Comparison of ENCODE assay signal across 7 cellular contexts in the genomic region with DNA sequence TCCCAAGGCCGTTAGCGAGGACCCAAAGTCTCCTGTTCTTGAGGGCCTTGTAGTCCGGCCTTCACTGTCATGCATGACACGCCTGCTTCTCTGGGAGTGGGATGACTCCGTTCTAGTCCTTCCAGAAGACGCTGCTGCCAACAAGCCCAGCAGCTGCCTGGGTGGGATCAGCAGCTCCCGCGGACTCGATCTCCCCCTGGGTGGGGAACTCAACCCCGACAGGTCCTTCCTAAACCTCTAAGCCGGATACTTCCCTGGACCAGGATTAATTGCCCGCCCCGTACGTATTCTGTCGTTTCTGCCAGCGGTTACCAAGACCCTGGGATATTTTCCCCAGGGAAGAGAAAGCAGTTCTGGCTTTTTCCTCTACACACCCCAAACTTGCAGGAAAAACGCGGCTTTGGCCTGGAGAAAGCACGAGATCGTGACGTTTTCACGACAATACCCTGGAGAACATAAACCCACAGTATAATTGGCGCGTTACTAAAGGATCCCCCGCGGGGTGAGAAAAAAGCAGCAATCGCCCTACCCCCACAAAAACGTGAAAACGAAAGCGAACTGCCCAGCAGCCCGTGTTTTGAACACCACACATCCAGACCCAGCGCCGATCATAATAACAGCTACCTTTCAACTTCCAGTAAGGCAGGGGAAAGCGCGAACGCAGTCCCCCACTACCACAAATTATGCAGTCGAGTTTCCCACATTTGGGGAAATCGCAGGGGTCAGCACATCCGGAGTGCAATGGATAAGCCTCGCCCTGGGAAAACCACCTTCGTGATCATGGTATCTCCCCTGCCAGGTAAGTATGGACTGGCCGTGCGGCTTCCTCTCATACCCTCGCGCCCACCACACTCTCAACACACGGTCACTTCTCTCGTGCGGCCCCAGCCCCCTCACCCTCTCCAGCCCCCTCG. TPM values are rescaled to one million over a fixed set of nuclear protein-coding genes. Genes with fewer than 3 reads are reported as not detected.
DNase-seq lines count a peak whose midpoint lies in the region; ATAC-seq and TF ChIP-seq lines count a peak whose summit lies in the region.
"Not testable (repeated sequence)": the region's sequence is repeated elsewhere in the genome, so short reads cannot be mapped to it uniquely, and the experiment has no call there.

No MANE protein-coding gene starts in this region.

- not testable (repeated sequence) for H3K4me1 ChIP-seq in Panc1 (ENCODE audit: control insufficient read depth, insufficient read depth, low read length); lung (ENCODE audit: control insufficient read depth in 2 of 2, insufficient read depth in 2 of 2, low read length in 2 of 2)
- H3K4me1 ChIP-seq in body of pancreas = peaks cover 12% of the 10 kb centered on the region

- H3K27ac ChIP-seq in Panc1 (ENCODE audit: low read length); body of pancreas; lung (ENCODE audit: low read depth in 1 of 2, low read length in 1 of 2): not testable (repeated sequence)

- not testable (repeated sequence) for TF ChIP-seq POLR2A in body of pancreas (IDR thresholded peaks at IDR 0.05)

- intact Hi-C loops in Panc1 (cut with micrococcal nuclease; ENCODE audit: unreplicated experiment); body of pancreas (cut with DNase I): not testable (repeated sequence)

- not testable (repeated sequence) for H3K4me3 ChIP-seq in Panc1 (ENCODE audit: low read depth in 2 of 2, low read length in 2 of 2); body of pancreas; lung

- not testable (repeated sequence) for TF ChIP-seq CTCF in Panc1 (IDR thresholded peaks at IDR 0.05); body of pancreas (IDR thresholded peaks at IDR 0.05); lung (IDR thresholded peaks at IDR 0.05; ENCODE audit: control extremely low read depth, extremely low read depth)

- CTCF ChIA-PET in Panc1 (lab: Charles Lee) = not testable (repeated sequence)

- DNase-seq in Panc1 (ENCODE audit: low read depth, low spot score); body of pancreas; lung (ENCODE audit: low spot score): not testable (repeated sequence)

- H3K9me3 ChIP-seq in Panc1 (ENCODE audit: control insufficient read depth, insufficient read depth, low read depth, low read length); body of pancreas; lung (ENCODE audit: control insufficient read depth in 2 of 2, insufficient read depth in 1 of 2, low read length in 1 of 2): not testable (repeated sequence)

- WGBS in body of pancreas, 2 donors = no CpG with 5 or more reads among the region's 49 CpGs
- WGBS in lung, 2 donors = no CpG with 5 or more reads among the region's 49 CpGs

- not testable (repeated sequence) for BruUV-seq in Panc1 (replicated peaks; lab: Mats Ljungman, UMichigan)

- H3K36me3 ChIP-seq in Panc1 (ENCODE audit: control insufficient read depth, insufficient read depth, low read length); body of pancreas (replicated peaks in 1 of 2; ENCODE audit: insufficient read depth in 1 of 2, low read depth in 2 of 2); lung (ENCODE audit: control insufficient read depth in 2 of 2, insufficient read depth in 2 of 2, low read length in 2 of 2): not testable (repeated sequence)

- not testable (repeated sequence) for H3K27me3 ChIP-seq in Panc1 (ENCODE audit: control insufficient read depth, insufficient read depth, low read length); body of pancreas; lung (ENCODE audit: control insufficient read depth, insufficient read depth)

- in situ Hi-C loops in Panc1 (cut with HindIII; ENCODE audit: low pct_unique_long_range_greater_than_20kb, low sequenced_read_pairs) = not testable (repeated sequence)

- peak; percentile 62 for ATAC-seq in GM18867 (IDR thresholded peaks at IDR 0.05; ENCODE audit: unreplicated experiment)
- peak; percentile 69 for ATAC-seq in GM21367 (IDR thresholded peaks at IDR 0.05; ENCODE audit: unreplicated experiment)
- peak; percentile 75 for ATAC-seq in HG02678 (IDR thresholded peaks at IDR 0.05; ENCODE audit: unreplicated experiment)
- ATAC-seq in HG03135 (IDR thresholded peaks at IDR 0.05; ENCODE audit: unreplicated experiment) = peak; percentile 80
- peak; percentile 86 for ATAC-seq in Panc1
- peak; percentile 87 for ATAC-seq in body of pancreas
- peak; percentile 84 for ATAC-seq in lung (ENCODE audit: insufficient read depth, low FRiP score)

- POLR2A ChIA-PET in Panc1 (lab: Charles Lee) = not testable (repeated sequence)

RNA-seq across cellular contexts. Expression of a gene that starts 16.3 kb away (rescaled TPM):
- total RNA-seq in Panc1 (2021; ENCODE audit: unreplicated experiment) (16.6 TPM), body of pancreas (10 to 100 TPM; 11.9 to 27.8 TPM), lung (10 to 100 TPM; 25.4 to 92.6 TPM)
- 14.8 TPM for polyA plus RNA-seq in Panc1 (2012; ENCODE audit: insufficient read length)
- 10 to 100 TPM; 30.5 to 33.4 TPM for polyA plus RNA-seq in lung
